ENCODE assay signal across 8 cellular contexts in the genomic region with DNA sequence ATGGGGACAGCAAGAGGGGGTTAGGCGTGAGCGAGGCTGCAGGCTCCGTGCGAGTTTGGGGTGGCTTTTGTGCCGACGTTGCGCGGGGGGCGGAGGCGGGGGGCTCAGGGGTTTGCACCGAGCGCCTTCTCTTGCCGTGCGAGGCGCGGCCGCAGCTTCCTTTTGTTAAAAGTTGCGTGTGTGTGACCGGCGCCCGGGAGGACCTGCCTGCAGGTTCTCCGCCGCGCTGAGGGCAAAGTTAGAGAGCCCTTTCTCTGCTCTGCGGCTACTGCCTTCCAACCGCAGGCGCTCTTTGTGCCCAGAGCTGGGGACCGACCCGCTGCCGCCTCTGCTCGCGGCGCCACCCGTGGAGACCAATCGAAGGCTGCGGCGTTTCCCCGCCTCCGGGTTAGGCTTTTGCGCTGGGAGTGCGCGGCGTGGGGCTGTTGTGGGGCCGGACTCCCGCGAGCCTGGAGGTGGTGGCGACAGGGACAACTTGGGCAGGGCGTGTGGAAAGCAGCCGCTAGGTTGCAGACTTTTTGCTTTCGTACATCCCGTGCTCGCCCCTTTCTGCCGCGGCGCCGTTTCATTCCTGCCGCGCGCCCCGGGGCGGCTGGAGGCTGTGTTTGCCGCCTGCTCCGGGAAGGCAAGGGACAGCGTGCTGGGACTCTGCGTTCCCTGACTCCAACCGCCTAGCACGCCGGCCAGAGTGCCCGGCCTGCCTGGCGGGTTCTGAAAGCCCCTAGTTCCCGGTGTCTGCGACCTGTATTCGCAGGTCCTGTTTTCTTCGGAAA. TPM values are rescaled to one million over a fixed set of nuclear protein-coding genes. Genes with fewer than 3 reads are reported as not detected.
A peak's percentile ranks its signal among the peaks of the same experiment; 100 is the strongest.
DNase-seq lines count a peak whose midpoint lies in the region; ATAC-seq, FAIRE-seq and TF ChIP-seq lines count a peak whose summit lies in the region.

No MANE protein-coding gene starts in this region.

- peak; percentile 18 for DNase-seq in DMS53 treated with DMSO at 0.1 percent for 48 hours (lab: John Stamatoyannopoulos, UW; ENCODE audit: unreplicated experiment)
- peak; percentile 65 for DNase-seq in GM23338 (ENCODE audit: low spot score)
- DNase-seq in NCI-H2171 (lab: John Stamatoyannopoulos, UW) = peak; percentile 27
- peak; percentile 28 to 52 for DNase-seq in activated T-cell treated with anti-CD3 and anti-CD28 coated beads, Interleukin-2, amount 50 U/mL, for 72 hours
- DNase-seq in fibroblast of villous mesenchyme (ENCODE audit: low read depth) = peak; percentile 31
- DNase-seq in naive thymus-derived CD8-positive, alpha-beta T cell = peak in 6 of 10 donors; percentile 2 to 27 (median 16)
- peak; percentile 74 for DNase-seq in type B pancreatic cell (ENCODE audit: extremely low spot score, unreplicated experiment)
- DNase-seq in urothelium cell line (ENCODE audit: low spot score) = no peak

- peaks cover 32% of the 10 kb centered on the region for H3K4me1 Mint-ChIP-seq in GM23338
- H3K4me1 Mint-ChIP-seq in activated T-cell treated with anti-CD3 and anti-CD28 coated beads, Interleukin-2, amount 50 U/mL, for 72 hours (ENCODE audit: low read depth) = peaks cover 13% of the 10 kb centered on the region
- H3K4me1 Mint-ChIP-seq in naive thymus-derived CD8-positive, alpha-beta T cell = peaks cover 7 to 38% (median 22%) of the 10 kb centered on the region in 4 donors
- peaks cover 25% of the 10 kb centered on the region for H3K4me1 Mint-ChIP-seq in type B pancreatic cell (ENCODE audit: unreplicated experiment)

- TF ChIP-seq CTCF in GM23338 (conservative IDR thresholded peaks at IDR 0.05; ENCODE audit: low read depth in 2 of 2) = no peak; a peak in 1 of 4 replicates
- peak; percentile 3 for TF ChIP-seq CTCF in fibroblast of villous mesenchyme (IDR thresholded peaks at IDR 0.05; ENCODE audit: insufficient read depth, low read depth, low read length)
- peak; percentile 62 for TF ChIP-seq CTCF in type B pancreatic cell (conservative IDR thresholded peaks at IDR 0.05)

- peaks cover 42% of the 10 kb centered on the region for H3K79me2 ChIP-seq in GM23338 (replicated peaks; ENCODE audit: insufficient read depth)

- peak overlapping the region; percentile 100 for H3K4me2 ChIP-seq in GM23338

- H2AFZ ChIP-seq in GM23338 = peak overlapping the region; percentile 93

- H3K9me3 Mint-ChIP-seq in GM23338 = no peaks in the 10 kb centered on the region
- H3K9me3 Mint-ChIP-seq in activated T-cell treated with anti-CD3 and anti-CD28 coated beads, Interleukin-2, amount 50 U/mL, for 72 hours = no peaks in the 10 kb centered on the region
- H3K9me3 Mint-ChIP-seq in naive thymus-derived CD8-positive, alpha-beta T cell = no peaks in the 10 kb centered on the region
- H3K9me3 Mint-ChIP-seq in type B pancreatic cell = no peaks in the 10 kb centered on the region

- H3K27me3 ChIP-seq in GM23338 (ENCODE audit: insufficient read depth) = peaks cover 46% of the 10 kb centered on the region

- H3K4me3 ChIP-seq in GM23338 (peak overlapping the region; percentile 96), fibroblast of villous mesenchyme (ENCODE audit: low read depth, low read length) (peak overlapping the region; percentile 54)

- H3K4me3 Mint-ChIP-seq in GM23338 (peak overlapping the region; percentile 86), type B pancreatic cell (peak overlapping the region; percentile 89)
- peak overlapping the region; percentile 81 to 88 for H3K4me3 Mint-ChIP-seq in activated T-cell treated with anti-CD3 and anti-CD28 coated beads, Interleukin-2, amount 50 U/mL, for 72 hours
- peak overlapping the region; percentile 55 to 86 (median 83) for H3K4me3 Mint-ChIP-seq in naive thymus-derived CD8-positive, alpha-beta T cell

- POLR2A ChIA-PET in naive thymus-derived CD8-positive, alpha-beta T cell (lab: Charles Lee) = no interaction called here

- peaks cover 36% of the 10 kb centered on the region for H4K20me1 ChIP-seq in GM23338 (replicated peaks; ENCODE audit: insufficient read depth)

- 0 out of 2 replicates have a peak, but pooled peaks cover 2% of the 10 kb centered on the region for H3F3A ChIP-seq in GM23338 (replicated peaks; ENCODE audit: low read depth)

- H3K27ac Mint-ChIP-seq in GM23338 = no peak overlapping the region; the same call in none of the 2 replicates
- H3K27ac Mint-ChIP-seq in activated T-cell treated with anti-CD3 and anti-CD28 coated beads, Interleukin-2, amount 50 U/mL, for 72 hours = no peak overlapping the region
- H3K27ac Mint-ChIP-seq in naive thymus-derived CD8-positive, alpha-beta T cell = no peak overlapping the region
- no peak overlapping the region for H3K27ac Mint-ChIP-seq in type B pancreatic cell

- no peak for FAIRE-seq in urothelium cell line (lab: Jason Lieb, UNC)

- no peaks in the 10 kb centered on the region; the same call in 2 of the 3 replicates for H3K36me3 Mint-ChIP-seq in GM23338 (ENCODE audit: low read depth)
- H3K36me3 Mint-ChIP-seq in activated T-cell treated with anti-CD3 and anti-CD28 coated beads, Interleukin-2, amount 50 U/mL, for 72 hours (ENCODE audit: insufficient read depth in 2 of 2) = peaks cover 0 to 2% of the 10 kb centered on the region in 2 donors
- H3K36me3 Mint-ChIP-seq in naive thymus-derived CD8-positive, alpha-beta T cell = peaks cover 0 to 5% (median 0%) of the 10 kb centered on the region in 3 donors
- H3K36me3 Mint-ChIP-seq in type B pancreatic cell = no peaks in the 10 kb centered on the region

- peaks cover 46% of the 10 kb centered on the region for H3K27me3 Mint-ChIP-seq in GM23338 (ENCODE audit: insufficient read depth, low read depth, poor library complexity)
- H3K27me3 Mint-ChIP-seq in activated T-cell treated with anti-CD3 and anti-CD28 coated beads, Interleukin-2, amount 50 U/mL, for 72 hours (ENCODE audit: low read depth) = peaks cover 44% of the 10 kb centered on the region
- peaks cover 30 to 55% (median 41%) of the 10 kb centered on the region in 5 donors for H3K27me3 Mint-ChIP-seq in naive thymus-derived CD8-positive, alpha-beta T cell
- H3K27me3 Mint-ChIP-seq in type B pancreatic cell = peaks cover 78% of the 10 kb centered on the region

- peaks cover 31% of the 10 kb centered on the region for H3K4me1 ChIP-seq in GM23338 (ENCODE audit: insufficient read depth)

- no peaks in the 10 kb centered on the region for H3K36me3 ChIP-seq in GM23338 (ENCODE audit: insufficient read depth)

- H3K9me2 ChIP-seq in GM23338 (ENCODE audit: insufficient read depth) = no peaks in the 10 kb centered on the region

- peak overlapping the region; percentile 83 for H3K27ac ChIP-seq in GM23338 (ENCODE audit: low read depth)

- peak; percentile 49 for ATAC-seq in GM23338
- ATAC-seq in activated T-cell treated with anti-CD3 and anti-CD28 coated beads, Interleukin-2, amount 50 U/mL, for 72 hours (replicated peaks in 1 of 2) = peak; percentile 68 to 82
- ATAC-seq in naive thymus-derived CD8-positive, alpha-beta T cell = peak in 1 of 2 donors; percentile 53

TF ChIP-seq in GM23338, 12 proteins besides CTCF, POLR2A, EP300 and RAD21 (continues in another document):
- no peak for TF ChIP-seq EZH2 (IDR thresholded peaks at IDR 0.05; ENCODE audit: low read depth, unreplicated experiment)
- TF ChIP-seq, protein P1, sequence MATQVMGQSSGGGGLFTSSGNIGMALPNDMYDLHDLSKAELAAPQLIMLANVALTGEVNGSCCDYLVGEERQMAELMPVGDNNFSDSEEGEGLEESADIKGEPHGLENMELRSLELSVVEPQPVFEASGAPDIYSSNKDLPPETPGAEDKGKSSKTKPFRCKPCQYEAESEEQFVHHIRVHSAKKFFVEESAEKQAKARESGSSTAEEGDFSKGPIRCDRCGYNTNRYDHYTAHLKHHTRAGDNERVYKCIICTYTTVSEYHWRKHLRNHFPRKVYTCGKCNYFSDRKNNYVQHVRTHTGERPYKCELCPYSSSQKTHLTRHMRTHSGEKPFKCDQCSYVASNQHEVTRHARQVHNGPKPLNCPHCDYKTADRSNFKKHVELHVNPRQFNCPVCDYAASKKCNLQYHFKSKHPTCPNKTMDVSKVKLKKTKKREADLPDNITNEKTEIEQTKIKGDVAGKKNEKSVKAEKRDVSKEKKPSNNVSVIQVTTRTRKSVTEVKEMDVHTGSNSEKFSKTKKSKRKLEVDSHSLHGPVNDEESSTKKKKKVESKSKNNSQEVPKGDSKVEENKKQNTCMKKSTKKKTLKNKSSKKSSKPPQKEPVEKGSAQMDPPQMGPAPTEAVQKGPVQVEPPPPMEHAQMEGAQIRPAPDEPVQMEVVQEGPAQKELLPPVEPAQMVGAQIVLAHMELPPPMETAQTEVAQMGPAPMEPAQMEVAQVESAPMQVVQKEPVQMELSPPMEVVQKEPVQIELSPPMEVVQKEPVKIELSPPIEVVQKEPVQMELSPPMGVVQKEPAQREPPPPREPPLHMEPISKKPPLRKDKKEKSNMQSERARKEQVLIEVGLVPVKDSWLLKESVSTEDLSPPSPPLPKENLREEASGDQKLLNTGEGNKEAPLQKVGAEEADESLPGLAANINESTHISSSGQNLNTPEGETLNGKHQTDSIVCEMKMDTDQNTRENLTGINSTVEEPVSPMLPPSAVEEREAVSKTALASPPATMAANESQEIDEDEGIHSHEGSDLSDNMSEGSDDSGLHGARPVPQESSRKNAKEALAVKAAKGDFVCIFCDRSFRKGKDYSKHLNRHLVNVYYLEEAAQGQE (IDR thresholded peaks at IDR 0.05; ENCODE audit: unreplicated experiment) = no peak
- no peak for TF ChIP-seq JUNB (IDR thresholded peaks at IDR 0.05; ENCODE audit: unreplicated experiment)
- TF ChIP-seq, protein P2, sequence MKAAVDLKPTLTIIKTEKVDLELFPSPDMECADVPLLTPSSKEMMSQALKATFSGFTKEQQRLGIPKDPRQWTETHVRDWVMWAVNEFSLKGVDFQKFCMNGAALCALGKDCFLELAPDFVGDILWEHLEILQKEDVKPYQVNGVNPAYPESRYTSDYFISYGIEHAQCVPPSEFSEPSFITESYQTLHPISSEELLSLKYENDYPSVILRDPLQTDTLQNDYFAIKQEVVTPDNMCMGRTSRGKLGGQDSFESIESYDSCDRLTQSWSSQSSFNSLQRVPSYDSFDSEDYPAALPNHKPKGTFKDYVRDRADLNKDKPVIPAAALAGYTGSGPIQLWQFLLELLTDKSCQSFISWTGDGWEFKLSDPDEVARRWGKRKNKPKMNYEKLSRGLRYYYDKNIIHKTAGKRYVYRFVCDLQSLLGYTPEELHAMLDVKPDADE (IDR thresholded peaks at IDR 0.05) = no peak
- no peak for TF ChIP-seq ZNF331 (CRISPR knock-in tag; IDR thresholded peaks at IDR 0.05; ENCODE audit: low read depth)
- no peak for TF ChIP-seq NANOG (IDR thresholded peaks at IDR 0.05; ENCODE audit: borderline replicate concordance)
- TF ChIP-seq ZNF114 (CRISPR knock-in tag; IDR thresholded peaks at IDR 0.05) = no peak
- TF ChIP-seq POLR2AphosphoS5 (IDR thresholded peaks at IDR 0.05; ENCODE audit: low read depth) = no peak
- TF ChIP-seq STAT1 (IDR thresholded peaks at IDR 0.05; ENCODE audit: unreplicated experiment) = no peak

RNA-seq across cellular contexts. Expression of a gene that starts 0.8 kb away (rescaled TPM):
- 26.8 and 28.4 TPM in 2 replicates for total RNA-seq in GM23338 (2014; rRNA removed; shearing (Covaris generic))
- polyA plus RNA-seq in GM23338 (2016; fragmentation: Nextera tagmentation; extraction: Ambion mirVana) = 8.7 and 9.0 TPM in 2 replicates
- total RNA-seq in activated T-cell treated with anti-CD3 and anti-CD28 coated beads, Interleukin-2, amount 50 U/mL, for 72 hours = under 1 TPM; 0.07 to 0.22 TPM
- total RNA-seq in fibroblast of villous mesenchyme = 2.2 and 5.5 TPM in 2 replicates
- total RNA-seq in naive thymus-derived CD8-positive, alpha-beta T cell = under 1 TPM in 1 of 2 experiments, not detected in 1; 0.08 TPM
- not detected for polyA plus RNA-seq in naive thymus-derived CD8-positive, alpha-beta T cell
- 5.5 and 19.5 TPM in 2 replicates for total RNA-seq in type B pancreatic cell (ENCODE audit: low replicate concordance)

Comparison
In these comparisons a context has a peak if more than half of its experiments do, and no peak if none do; other contexts are left out.
1. CTCF ChIP-seq: peak in fibroblast of villous mesenchyme (single experiment) and type B pancreatic cell (single experiment); none in GM23338 (0 of 2).
2. Peak in every context shown above with its lines, with median percentiles within 50 percentile points of each other: H3K4me3 Mint-ChIP-seq.